In the genomic region with DNA sequence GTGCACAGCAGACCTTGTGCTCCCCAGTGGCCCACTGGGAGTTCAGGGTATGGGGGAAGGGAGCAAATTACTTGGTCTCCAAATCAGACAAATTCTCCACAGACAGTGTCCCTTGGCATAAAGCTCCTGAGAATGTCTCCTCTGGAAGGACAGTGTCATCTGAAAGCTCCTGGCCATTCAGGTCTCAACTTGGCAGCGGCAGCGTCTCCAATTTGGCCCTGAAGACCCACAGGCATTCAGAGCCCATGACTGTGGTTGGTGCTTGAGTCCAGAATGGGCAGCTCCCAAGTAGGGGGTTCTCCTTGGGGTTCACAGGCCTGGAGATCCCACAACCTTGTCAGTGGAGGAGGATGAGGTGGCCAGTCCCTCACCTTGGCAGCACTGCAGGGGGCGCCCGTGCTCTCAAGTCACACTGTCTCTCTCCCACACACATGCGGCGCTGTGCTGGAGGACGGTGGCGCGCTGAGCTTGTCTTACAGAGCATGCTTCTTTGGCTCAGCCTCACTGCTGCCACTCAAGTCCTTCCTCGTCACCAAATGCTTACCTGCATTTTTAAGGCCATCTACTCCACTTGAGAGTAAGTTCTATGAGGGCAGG, we compare ENCODE assay signal across 1 cellular context.
TF ChIP-seq lines count a peak whose summit lies in the region.

No MANE protein-coding gene starts in this region.

TF ChIP-seq in HepG2, 621 proteins besides CTCF, POLR2A, EP300 and RAD21 (continued from another document and continues in another):
- TF ChIP-seq CEBPZ (IDR thresholded peaks at IDR 0.05; ENCODE audit: low read length) = no peak
- TF ChIP-seq RFXANK (CRISPR knock-in tag; IDR thresholded peaks at IDR 0.05) = no peak
- TF ChIP-seq ZC3H13 (CRISPR knock-in tag; IDR thresholded peaks at IDR 0.05) = no peak
- no peak for TF ChIP-seq HMG20B (CRISPR knock-in tag; conservative IDR thresholded peaks at IDR 0.05)
- no peak; the same call in 1 of the 2 replicates for TF ChIP-seq MAX (IDR thresholded peaks at IDR 0.05)
- TF ChIP-seq ATF1 (CRISPR knock-in tag; IDR thresholded peaks at IDR 0.05) = no peak
- TF ChIP-seq RORA (CRISPR knock-in tag; IDR thresholded peaks at IDR 0.05) = no peak
- no peak for TF ChIP-seq ZNF784 (CRISPR knock-in tag; IDR thresholded peaks at IDR 0.05; ENCODE audit: borderline replicate concordance)
- no peak for TF ChIP-seq ZSCAN30 (CRISPR knock-in tag; IDR thresholded peaks at IDR 0.05)
- TF ChIP-seq SPEN (CRISPR knock-in tag; IDR thresholded peaks at IDR 0.05; ENCODE audit: low read depth) = 0 out of 2 replicates have a peak, but pooled peaks have one; percentile 19
- TF ChIP-seq, protein P1, sequence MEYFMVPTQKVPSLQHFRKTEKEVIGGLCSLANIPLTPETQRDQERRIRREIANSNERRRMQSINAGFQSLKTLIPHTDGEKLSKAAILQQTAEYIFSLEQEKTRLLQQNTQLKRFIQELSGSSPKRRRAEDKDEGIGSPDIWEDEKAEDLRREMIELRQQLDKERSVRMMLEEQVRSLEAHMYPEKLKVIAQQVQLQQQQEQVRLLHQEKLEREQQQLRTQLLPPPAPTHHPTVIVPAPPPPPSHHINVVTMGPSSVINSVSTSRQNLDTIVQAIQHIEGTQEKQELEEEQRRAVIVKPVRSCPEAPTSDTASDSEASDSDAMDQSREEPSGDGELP (IDR thresholded peaks at IDR 0.05; ENCODE audit: borderline replicate concordance, low read depth) = no peak
- no peak for TF ChIP-seq IKZF1 (IDR thresholded peaks at IDR 0.05)
- TF ChIP-seq, protein P2, sequence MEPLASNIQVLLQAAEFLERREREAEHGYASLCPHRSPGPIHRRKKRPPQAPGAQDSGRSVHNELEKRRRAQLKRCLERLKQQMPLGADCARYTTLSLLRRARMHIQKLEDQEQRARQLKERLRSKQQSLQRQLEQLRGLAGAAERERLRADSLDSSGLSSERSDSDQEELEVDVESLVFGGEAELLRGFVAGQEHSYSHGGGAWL (CRISPR knock-in tag; IDR thresholded peaks at IDR 0.05) = no peak
- TF ChIP-seq ATRX (CRISPR knock-in tag; IDR thresholded peaks at IDR 0.05; ENCODE audit: borderline replicate concordance) = no peak
- TF ChIP-seq ZNF530 (CRISPR knock-in tag; IDR thresholded peaks at IDR 0.05; ENCODE audit: low read depth) = no peak
- TF ChIP-seq CBFB (CRISPR knock-in tag; IDR thresholded peaks at IDR 0.05) = no peak
- no peak for TF ChIP-seq ZNF546 (CRISPR knock-in tag; conservative IDR thresholded peaks at IDR 0.05)
- TF ChIP-seq NFKB2 (CRISPR knock-in tag; IDR thresholded peaks at IDR 0.05; ENCODE audit: borderline replicate concordance) = peak; percentile 37; the same call in 1 of the 2 replicates
- TF ChIP-seq FLYWCH1 (CRISPR knock-in tag; IDR thresholded peaks at IDR 0.05) = no peak
- TF ChIP-seq KDM1A (CRISPR knock-in tag; IDR thresholded peaks at IDR 0.05) = no peak
- TF ChIP-seq, protein P3, sequence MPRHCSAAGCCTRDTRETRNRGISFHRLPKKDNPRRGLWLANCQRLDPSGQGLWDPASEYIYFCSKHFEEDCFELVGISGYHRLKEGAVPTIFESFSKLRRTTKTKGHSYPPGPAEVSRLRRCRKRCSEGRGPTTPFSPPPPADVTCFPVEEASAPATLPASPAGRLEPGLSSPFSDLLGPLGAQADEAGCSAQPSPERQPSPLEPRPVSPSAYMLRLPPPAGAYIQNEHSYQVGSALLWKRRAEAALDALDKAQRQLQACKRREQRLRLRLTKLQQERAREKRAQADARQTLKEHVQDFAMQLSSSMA (CRISPR knock-in tag; IDR thresholded peaks at IDR 0.05) = no peak
- no peak for TF ChIP-seq RNF2 (conservative IDR thresholded peaks at IDR 0.05; ENCODE audit: low read depth)
- TF ChIP-seq ZNF775 (CRISPR knock-in tag; IDR thresholded peaks at IDR 0.05; ENCODE audit: borderline replicate concordance) = no peak
- peak; percentile 28; the same call in 1 of the 2 replicates for TF ChIP-seq ZNF225 (CRISPR knock-in tag; IDR thresholded peaks at IDR 0.05)
- no peak for TF ChIP-seq SETDB1 (CRISPR knock-in tag; IDR thresholded peaks at IDR 0.05; ENCODE audit: borderline replicate concordance)
- peak; percentile 23 for TF ChIP-seq FOSL2 (CRISPR knock-in tag; IDR thresholded peaks at IDR 0.05)
- TF ChIP-seq IKZF4 (CRISPR knock-in tag; IDR thresholded peaks at IDR 0.05; ENCODE audit: borderline replicate concordance, low read depth, not compliant biosample characterization) = no peak
- no peak; the same call in 1 of the 2 replicates for TF ChIP-seq HIVEP1 (CRISPR knock-in tag; IDR thresholded peaks at IDR 0.05)
- TF ChIP-seq ZNF713 (CRISPR knock-in tag; IDR thresholded peaks at IDR 0.05) = no peak
- TF ChIP-seq, protein P4, sequence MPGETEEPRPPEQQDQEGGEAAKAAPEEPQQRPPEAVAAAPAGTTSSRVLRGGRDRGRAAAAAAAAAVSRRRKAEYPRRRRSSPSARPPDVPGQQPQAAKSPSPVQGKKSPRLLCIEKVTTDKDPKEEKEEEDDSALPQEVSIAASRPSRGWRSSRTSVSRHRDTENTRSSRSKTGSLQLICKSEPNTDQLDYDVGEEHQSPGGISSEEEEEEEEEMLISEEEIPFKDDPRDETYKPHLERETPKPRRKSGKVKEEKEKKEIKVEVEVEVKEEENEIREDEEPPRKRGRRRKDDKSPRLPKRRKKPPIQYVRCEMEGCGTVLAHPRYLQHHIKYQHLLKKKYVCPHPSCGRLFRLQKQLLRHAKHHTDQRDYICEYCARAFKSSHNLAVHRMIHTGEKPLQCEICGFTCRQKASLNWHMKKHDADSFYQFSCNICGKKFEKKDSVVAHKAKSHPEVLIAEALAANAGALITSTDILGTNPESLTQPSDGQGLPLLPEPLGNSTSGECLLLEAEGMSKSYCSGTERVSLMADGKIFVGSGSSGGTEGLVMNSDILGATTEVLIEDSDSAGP (CRISPR knock-in tag; IDR thresholded peaks at IDR 0.05; ENCODE audit: borderline replicate concordance) = 0 out of 2 replicates have a peak, but pooled peaks have one; percentile 39
- TF ChIP-seq, protein P5, sequence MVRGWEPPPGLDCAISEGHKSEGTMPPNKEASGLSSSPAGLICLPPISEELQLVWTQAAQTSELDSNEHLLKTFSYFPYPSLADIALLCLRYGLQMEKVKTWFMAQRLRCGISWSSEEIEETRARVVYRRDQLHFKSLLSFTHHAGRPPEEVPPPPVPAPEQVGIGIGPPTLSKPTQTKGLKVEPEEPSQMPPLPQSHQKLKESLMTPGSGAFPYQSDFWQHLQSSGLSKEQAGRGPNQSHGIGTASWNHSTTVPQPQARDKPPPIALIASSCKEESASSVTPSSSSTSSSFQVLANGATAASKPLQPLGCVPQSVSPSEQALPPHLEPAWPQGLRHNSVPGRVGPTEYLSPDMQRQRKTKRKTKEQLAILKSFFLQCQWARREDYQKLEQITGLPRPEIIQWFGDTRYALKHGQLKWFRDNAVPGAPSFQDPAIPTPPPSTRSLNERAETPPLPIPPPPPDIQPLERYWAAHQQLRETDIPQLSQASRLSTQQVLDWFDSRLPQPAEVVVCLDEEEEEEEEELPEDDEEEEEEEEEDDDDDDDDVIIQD (CRISPR knock-in tag; IDR thresholded peaks at IDR 0.05; ENCODE audit: low read depth) = no peak
- no peak for TF ChIP-seq ZBTB2 (CRISPR knock-in tag; IDR thresholded peaks at IDR 0.05; ENCODE audit: low read depth)
- no peak for TF ChIP-seq IRF9 (CRISPR knock-in tag; IDR thresholded peaks at IDR 0.05; ENCODE audit: borderline replicate concordance)
- peak; percentile 85 for TF ChIP-seq ZBTB33 (CRISPR knock-in tag; IDR thresholded peaks at IDR 0.05)
- TF ChIP-seq, protein P6, sequence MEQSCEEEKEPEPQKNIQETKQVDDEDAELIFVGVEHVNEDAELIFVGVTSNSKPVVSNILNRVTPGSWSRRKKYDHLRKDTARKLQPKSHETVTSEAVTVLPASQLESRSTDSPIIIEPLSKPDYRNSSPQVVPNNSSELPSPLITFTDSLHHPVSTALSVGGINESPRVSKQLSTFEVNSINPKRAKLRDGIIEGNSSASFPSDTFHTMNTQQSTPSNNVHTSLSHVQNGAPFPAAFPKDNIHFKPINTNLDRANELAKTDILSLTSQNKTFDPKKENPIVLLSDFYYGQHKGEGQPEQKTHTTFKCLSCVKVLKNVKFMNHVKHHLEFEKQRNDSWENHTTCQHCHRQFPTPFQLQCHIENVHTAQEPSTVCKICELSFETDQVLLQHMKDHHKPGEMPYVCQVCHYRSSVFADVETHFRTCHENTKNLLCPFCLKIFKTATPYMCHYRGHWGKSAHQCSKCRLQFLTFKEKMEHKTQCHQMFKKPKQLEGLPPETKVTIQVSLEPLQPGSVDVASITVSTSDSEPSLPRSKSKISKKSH (CRISPR knock-in tag; IDR thresholded peaks at IDR 0.05; ENCODE audit: borderline replicate concordance) = no peak
- TF ChIP-seq NR2C2 (CRISPR knock-in tag; IDR thresholded peaks at IDR 0.05; ENCODE audit: borderline replicate concordance) = no peak
- TF ChIP-seq NFE2 (CRISPR knock-in tag; IDR thresholded peaks at IDR 0.05) = no peak
- no peak for TF ChIP-seq CREBL2 (CRISPR knock-in tag; IDR thresholded peaks at IDR 0.05; ENCODE audit: borderline replicate concordance)
- no peak for TF ChIP-seq ATF7-NPFF (CRISPR knock-in tag; IDR thresholded peaks at IDR 0.05; ENCODE audit: low read depth)
- no peak for TF ChIP-seq ZNF629 (CRISPR knock-in tag; conservative IDR thresholded peaks at IDR 0.05)
- no peak; the same call in 1 of the 2 replicates for TF ChIP-seq ETV6 (CRISPR knock-in tag; conservative IDR thresholded peaks at IDR 0.05)
- TF ChIP-seq ZNF747 (CRISPR knock-in tag; IDR thresholded peaks at IDR 0.05; ENCODE audit: borderline replicate concordance) = no peak
- no peak for TF ChIP-seq ELF1 (CRISPR knock-in tag; IDR thresholded peaks at IDR 0.05)
